In genomic region chr12:122366685-122367475, GRCh38 we compare ENCODE assay signal across 9 cellular contexts.
DNase-seq lines count a peak whose midpoint lies in the region; ATAC-seq and TF ChIP-seq lines count a peak whose summit lies in the region.
"Had no signal": no experiment of that assay in that cellular context is flagged by ENCODE, and none has a peak within 500 bp of the region (broad histone marks: within the 10 kb centered on the region; RNA-seq: fewer than 3 reads in every experiment).

No MANE protein-coding gene starts in this region.

- TF ChIP-seq CTCF in fibroblast of mammary gland (conservative IDR thresholded peaks at IDR 0.05; ENCODE audit: control insufficient read depth, insufficient read depth, low read depth, low read length), result no peak

- no peak overlapping the region for H3K4me3 ChIP-seq in fibroblast of mammary gland (ENCODE audit: control insufficient read depth, low read depth, low read length)
- H3K4me3 ChIP-seq: BLaER1 had no signal

- DNase-seq in NCI-H345 (lab: John Stamatoyannopoulos, UW) (peak; percentile 13), NCI-H345 treated with DMSO at 0.1 percent for 48 hours (lab: John Stamatoyannopoulos, UW; ENCODE audit: unreplicated experiment) (no peak), RKO (ENCODE audit: low spot score) (peak; percentile 93), fibroblast of mammary gland (ENCODE audit: low read depth) (peak; percentile 96), non-pigmented ciliary epithelial cell (ENCODE audit: low read depth) (peak; percentile 77), GOT3 (lab: John Stamatoyannopoulos, UW) (no peak)
- DNase-seq in NK-92 treated with Interleukin-12 subunit alpha and Interleukin-12 subunit beta, amount 100 ng/mL, for 24 hours (lab: John Stamatoyannopoulos, UW), result no peak

- no peak for ATAC-seq in HG02763 (IDR thresholded peaks at IDR 0.05; ENCODE audit: unreplicated experiment)

Comparison
In these comparisons a context has a peak if more than half of its experiments do, and no peak if none do; other contexts are left out.
1. DNase-seq: peak in NCI-H345 (single experiment), RKO (single experiment), fibroblast of mammary gland (single experiment) and non-pigmented ciliary epithelial cell (single experiment); none in NCI-H345 treated with DMSO at 0.1 percent for 48 hours (single experiment), GOT3 (single experiment) and NK-92 treated with Interleukin-12 subunit alpha and Interleukin-12 subunit beta, amount 100 ng/mL, for 24 hours (single experiment).